ENCODE assay signal across 16 cellular contexts in genomic region chr1:99533909-99534907, GRCh38.
DNase-seq lines count a peak whose midpoint lies in the region; ATAC-seq and TF ChIP-seq lines count a peak whose summit lies in the region.
"Had no signal": no experiment of that assay in that cellular context is flagged by ENCODE, and none has a peak within 500 bp of the region (broad histone marks: within the 10 kb centered on the region; RNA-seq: fewer than 3 reads in every experiment).

No MANE protein-coding gene starts in this region.

- H3K36me3 Mint-ChIP-seq in chondrocyte (ENCODE audit: low read depth) (no peaks in the 10 kb centered on the region), mesothelial cell of epicardium (no peaks in the 10 kb centered on the region)

- H3K9me3 ChIP-seq in skeletal muscle tissue (ENCODE audit: control insufficient read depth in 3 of 3, low read length in 3 of 3), result no peaks in the 10 kb centered on the region
- H3K9me3 ChIP-seq: MG63, transverse colon had no signal

- H3K27me3 Mint-ChIP-seq in chondrocyte (ENCODE audit: low read depth) (no peaks in the 10 kb centered on the region), mesothelial cell of epicardium (ENCODE audit: low read depth) (no peaks in the 10 kb centered on the region)

- no peak overlapping the region for H3K4me3 Mint-ChIP-seq in chondrocyte (ENCODE audit: unreplicated experiment)
- no peak overlapping the region for H3K4me3 Mint-ChIP-seq in mesothelial cell of epicardium
- H3K4me3 Mint-ChIP-seq: activated T-helper 17 cell treated with anti-CD3 and anti-CD28 coated beads, Interleukin-2, amount 50 U/mL, for 72 hours; neural crest cell; T-helper 1 cell treated with Interleukin-12 subunit alpha and Interleukin-12 subunit beta and Interleukin-4 antibody, amounts not matched to agents 30 μg/mL and 1 μg/mL, for 36 hours had no signal

- H3K4me3 ChIP-seq in skeletal muscle tissue (ENCODE audit: low read length in 3 of 3), result peak overlapping the region in 1 of 3 donors; percentile 23
- H3K4me3 ChIP-seq: MG63, transverse colon had no signal

- H3K4me1 Mint-ChIP-seq in chondrocyte (ENCODE audit: low read depth), result peaks cover 33% of the 10 kb centered on the region
- H3K4me1 Mint-ChIP-seq in mesothelial cell of epicardium, result peaks cover 18% of the 10 kb centered on the region
- H3K4me1 Mint-ChIP-seq: activated T-helper 17 cell treated with anti-CD3 and anti-CD28 coated beads, Interleukin-2, amount 50 U/mL, for 72 hours had no signal

- H3K27ac Mint-ChIP-seq in chondrocyte (ENCODE audit: unreplicated experiment), result peak overlapping the region; percentile 73
- H3K27ac Mint-ChIP-seq in mesothelial cell of epicardium, result peak overlapping the region; percentile 52
- H3K27ac Mint-ChIP-seq: activated T-helper 17 cell treated with anti-CD3 and anti-CD28 coated beads, Interleukin-2, amount 50 U/mL, for 72 hours; T-helper 1 cell treated with Interleukin-12 subunit alpha and Interleukin-12 subunit beta and Interleukin-4 antibody, amounts not matched to agents 30 μg/mL and 1 μg/mL, for 36 hours had no signal

- peak overlapping the region; percentile 56 for H3K27ac ChIP-seq in skeletal muscle tissue (ENCODE audit: low read depth, low read length)
- H3K27ac ChIP-seq: 22Rv1, transverse colon had no signal

- no peaks in the 10 kb centered on the region for H3K9me3 Mint-ChIP-seq in chondrocyte (ENCODE audit: low read depth)
- no peaks in the 10 kb centered on the region for H3K9me3 Mint-ChIP-seq in mesothelial cell of epicardium
- H3K9me3 Mint-ChIP-seq: activated T-helper 17 cell treated with anti-CD3 and anti-CD28 coated beads, Interleukin-2, amount 50 U/mL, for 72 hours; neural crest cell; T-helper 1 cell treated with Interleukin-12 subunit alpha and Interleukin-12 subunit beta and Interleukin-4 antibody, amounts not matched to agents 30 μg/mL and 1 μg/mL, for 36 hours had no signal

- H3K27me3 ChIP-seq in skeletal muscle tissue (ENCODE audit: control insufficient read depth in 3 of 3, insufficient read depth in 3 of 3, low read length in 3 of 3), result no peaks in the 10 kb centered on the region
- H3K27me3 ChIP-seq: MG63, transverse colon had no signal

- peaks cover 0 to 16% (median 3%) of the 10 kb centered on the region in 3 donors for H3K4me1 ChIP-seq in skeletal muscle tissue (ENCODE audit: control insufficient read depth in 3 of 3, insufficient read depth in 3 of 3, low read length in 3 of 3)
- H3K4me1 ChIP-seq: transverse colon had no signal

- TF ChIP-seq CTCF in chondrocyte (IDR thresholded peaks at IDR 0.05) (no peak), mesothelial cell of epicardium (IDR thresholded peaks at IDR 0.05; ENCODE audit: unreplicated experiment) (no peak)

- no peak for ATAC-seq in GM19397 (IDR thresholded peaks at IDR 0.05; ENCODE audit: unreplicated experiment)
- ATAC-seq: activated T-helper 17 cell treated with anti-CD3 and anti-CD28 coated beads, Interleukin-2, amount 50 U/mL, for 72 hours had no signal

- DNase-seq in DMS 273 (lab: John Stamatoyannopoulos, UW; ENCODE audit: unreplicated experiment), result peak; percentile 26
- no peak for DNase-seq in DMS 273 treated with DMSO at 0.1 percent for 48 hours (lab: John Stamatoyannopoulos, UW)
- no peak for DNase-seq in chondrocyte (ENCODE audit: low spot score)
- DNase-seq in mesothelial cell of epicardium (ENCODE audit: low spot score in 2 of 2, unreplicated experiment in 2 of 2), result no peak
- DNase-seq in DMS79 treated with DMSO at 0.1 percent for 48 hours (lab: John Stamatoyannopoulos, UW), result no peak
- no peak for DNase-seq in NCI-H187 (lab: John Stamatoyannopoulos, UW)
- DNase-seq: MG63, NCI-H2081, small intestine, transverse colon had no signal

- no peak overlapping the region for H3K9ac ChIP-seq in skeletal muscle tissue (ENCODE audit: low read depth in 1 of 3, low read length in 3 of 3)

- no peaks in the 10 kb centered on the region for H3K36me3 ChIP-seq in skeletal muscle tissue (ENCODE audit: control insufficient read depth in 3 of 3, insufficient read depth in 3 of 3, low read length in 3 of 3)
- H3K36me3 ChIP-seq: MG63, transverse colon had no signal
